ENCODE assay signal across 11 cellular contexts in genomic region chr1:20729990-20730689, GRCh38. TPM values are rescaled to one million over a fixed set of nuclear protein-coding genes. Genes with fewer than 3 reads are reported as not detected.
DNase-seq lines count a peak whose midpoint lies in the region; ATAC-seq and TF ChIP-seq lines count a peak whose summit lies in the region.
"Had no signal": no experiment of that assay in that cellular context is flagged by ENCODE, and none has a peak within 500 bp of the region (broad histone marks: within the 10 kb centered on the region; RNA-seq: fewer than 3 reads in every experiment).

No MANE protein-coding gene starts in this region.

- ATAC-seq in CD4-positive, alpha-beta T cell (ENCODE audit: poor library complexity): no peak
- no peak for ATAC-seq in GM21447 (IDR thresholded peaks at IDR 0.05; ENCODE audit: unreplicated experiment)
- ATAC-seq: lower lobe of right lung had no signal

- H2AFZ ChIP-seq in GM23248: no peak overlapping the region

- peaks cover 16% of the 10 kb centered on the region for H3K4me1 Mint-ChIP-seq in CD4-positive, alpha-beta T cell (ENCODE audit: low read depth)
- H3K4me1 Mint-ChIP-seq in chondrocyte (ENCODE audit: low read depth): peaks cover 17% of the 10 kb centered on the region
- H3K4me1 Mint-ChIP-seq in nephron: peaks cover 9% of the 10 kb centered on the region

- POLR2A ChIA-PET in CD4-positive, alpha-beta T cell (lab: Charles Lee): interaction anchor here (0.5 to 3.7 kb wide), 3 partner anchors 57 to 473 kb away, joined by 3 to 21 read pairs (median 3); partner anchors contain the start of gene HP1BP3

- H3K4me1 ChIP-seq in GM23248 (ENCODE audit: insufficient read depth): peaks cover 8% of the 10 kb centered on the region; the same call in 1 of the 2 replicates

- WGBS in GM23248 (ENCODE audit: low coverage in 1 of 2, low lambda C conversion rate in 2 of 2, missing lambda C conversion rate in 2 of 2), 2 experiments: 21 to 33% methylated on average over 12 to 19 of the region's 19 CpGs

- H3K9me3 ChIP-seq in CD4-positive, alpha-beta T cell (ENCODE audit: control insufficient read depth, low read length): no peaks in the 10 kb centered on the region
- no peaks in the 10 kb centered on the region for H3K9me3 ChIP-seq in GM23248 (ENCODE audit: low read depth)
- H3K9me3 ChIP-seq: lower lobe of right lung had no signal

- H3K36me3 ChIP-seq in GM23248 (ENCODE audit: low read depth): no peaks in the 10 kb centered on the region
- H3K36me3 ChIP-seq: lower lobe of right lung had no signal

- no peaks in the 10 kb centered on the region for H3K9me3 Mint-ChIP-seq in CD4-positive, alpha-beta T cell
- H3K9me3 Mint-ChIP-seq in chondrocyte (ENCODE audit: low read depth) (no peaks in the 10 kb centered on the region), nephron (no peaks in the 10 kb centered on the region)

- in situ Hi-C loops in GM23248 (cut with MboI): no loop called here

- H3K4me3 Mint-ChIP-seq in CD4-positive, alpha-beta T cell: peak overlapping the region; percentile 78
- H3K4me3 Mint-ChIP-seq in chondrocyte (ENCODE audit: unreplicated experiment): no peak overlapping the region
- peak overlapping the region; percentile 75 to 78 (median 75) for H3K4me3 Mint-ChIP-seq in nephron

- peaks cover 11% of the 10 kb centered on the region for H3F3A ChIP-seq in GM23248 (ENCODE audit: insufficient read depth)

- no peak overlapping the region for H3K27ac ChIP-seq in CD4-positive, alpha-beta T cell (ENCODE audit: low read depth, low read length)
- H3K27ac ChIP-seq in GM23248: no peak overlapping the region
- H3K27ac ChIP-seq: HL-60, lower lobe of right lung had no signal

- H3K27me3 Mint-ChIP-seq in CD4-positive, alpha-beta T cell: peaks cover 33% of the 10 kb centered on the region
- H3K27me3 Mint-ChIP-seq in chondrocyte (ENCODE audit: low read depth) (peaks cover 4% of the 10 kb centered on the region), nephron (ENCODE audit: low read depth) (peaks cover 67% of the 10 kb centered on the region)

- DNase-seq in CD4-positive, alpha-beta T cell: no peak
- peak; percentile 27 for DNase-seq in GM20000 (ENCODE audit: low spot score)
- DNase-seq in chondrocyte (ENCODE audit: low spot score): peak; percentile 50
- DNase-seq in GM23248: no peak
- no peak for DNase-seq in LoVo (ENCODE audit: low spot score)
- DNase-seq: lower lobe of right lung, NCI-H1417, retina had no signal

- no peak for TF ChIP-seq CTCF in CD4-positive, alpha-beta T cell (IDR thresholded peaks at IDR 0.05)
- TF ChIP-seq CTCF in GM20000 (IDR thresholded peaks at IDR 0.05; ENCODE audit: extremely low read depth, missing control alignments) (no peak), chondrocyte (IDR thresholded peaks at IDR 0.05) (no peak), nephron (IDR thresholded peaks at IDR 0.05; ENCODE audit: unreplicated experiment in 3 of 3) (no peak)

- no peaks in the 10 kb centered on the region for H3K36me3 Mint-ChIP-seq in CD4-positive, alpha-beta T cell (ENCODE audit: low read depth)
- H3K36me3 Mint-ChIP-seq in chondrocyte (ENCODE audit: low read depth) (no peaks in the 10 kb centered on the region), nephron (ENCODE audit: low read depth) (no peaks in the 10 kb centered on the region)

- H3K4me3 ChIP-seq in GM23248: no peak overlapping the region
- H3K4me3 ChIP-seq: lower lobe of right lung had no signal

- CTCF ChIA-PET in CD4-positive, alpha-beta T cell (lab: Charles Lee): interaction anchor here (1.6 kb wide), 1 partner anchor 33 kb away, joined by 5 read pairs; no protein-coding TSS in a partner anchor

- H3K79me2 ChIP-seq in GM23248 (ENCODE audit: insufficient read depth): no peaks in the 10 kb centered on the region

- intact Hi-C loops in CD4-positive, alpha-beta T cell (cut with DNase I, micrococcal nuclease): loop anchor here in 1 of 2 experiments (5.0 kb wide), 1 partner anchor 57 kb away; the partner anchor contains the start of gene HP1BP3

- H3K27me3 ChIP-seq in CD4-positive, alpha-beta T cell (ENCODE audit: control insufficient read depth, insufficient read depth, low read length): peaks cover 24% of the 10 kb centered on the region
- peaks cover 17% of the 10 kb centered on the region for H3K27me3 ChIP-seq in GM23248 (replicated peaks; ENCODE audit: insufficient read depth)

- no peaks in the 10 kb centered on the region for H4K20me1 ChIP-seq in GM23248 (ENCODE audit: insufficient read depth)

- no peak overlapping the region for H3K27ac Mint-ChIP-seq in CD4-positive, alpha-beta T cell
- no peak overlapping the region for H3K27ac Mint-ChIP-seq in chondrocyte (ENCODE audit: unreplicated experiment)
- H3K27ac Mint-ChIP-seq in nephron: no peak overlapping the region

- no peak overlapping the region for H3K9ac ChIP-seq in GM23248

- H3K9me2 ChIP-seq in GM23248 (ENCODE audit: insufficient read depth): no peaks in the 10 kb centered on the region

- no peak overlapping the region for H3K4me2 ChIP-seq in GM23248 (ENCODE audit: unreplicated experiment)

RNA-seq across cellular contexts. Expression of gene SH2D5, which starts 2.4 kb away (rescaled TPM):
- total RNA-seq in CD4-positive, alpha-beta T cell: under 1 TPM in 1 of 2 experiments, not detected in 1; 0.08 TPM
- 0.15 to 1.1 TPM (median 0.75 TPM) in 3 replicates for total RNA-seq in chondrocyte
- total RNA-seq in GM23248 (2014; rRNA removed; shearing (Covaris generic)): 1.0 and 1.4 TPM in 2 replicates
- polyA plus RNA-seq in GM23248 (2016; fragmentation: Nextera tagmentation; extraction: Ambion mirVana): 0.43 and 1.1 TPM in 2 replicates
- total RNA-seq: lower lobe of right lung had no signal

RNA-seq across cellular contexts. Expression of gene KIF17, which starts 12.3 kb away (rescaled TPM):
- not detected for total RNA-seq in CD4-positive, alpha-beta T cell
- total RNA-seq in chondrocyte: 0.51 to 1.3 TPM (median 0.95 TPM) in 3 replicates
- total RNA-seq in GM23248 (2014; rRNA removed; shearing (Covaris generic)): 0.11 TPM in 1 of 2 replicates, not detected in the other
- polyA plus RNA-seq in GM23248 (2016; fragmentation: Nextera tagmentation; extraction: Ambion mirVana): 0.10 and 0.31 TPM in 2 replicates

RNA-seq across cellular contexts. Expression of gene HP1BP3, which starts 57.0 kb away (rescaled TPM):
- total RNA-seq in CD4-positive, alpha-beta T cell: 100 to 1,000 TPM; 186 to 191 TPM
- total RNA-seq in chondrocyte: 182 to 225 TPM (median 182 TPM) in 3 replicates
- 141 and 151 TPM in 2 replicates for total RNA-seq in GM23248 (2014; rRNA removed; shearing (Covaris generic))
- polyA plus RNA-seq in GM23248 (2016; fragmentation: Nextera tagmentation; extraction: Ambion mirVana): 129 and 138 TPM in 2 replicates

Comparison
In these comparisons a context has a peak if more than half of its experiments do, and no peak if none do; other contexts are left out.
1. DNase-seq: peak in GM20000 (single experiment) and chondrocyte (single experiment); none in CD4-positive, alpha-beta T cell (0 of 10), GM23248 (single experiment) and LoVo (single experiment).